In the genomic region with DNA sequence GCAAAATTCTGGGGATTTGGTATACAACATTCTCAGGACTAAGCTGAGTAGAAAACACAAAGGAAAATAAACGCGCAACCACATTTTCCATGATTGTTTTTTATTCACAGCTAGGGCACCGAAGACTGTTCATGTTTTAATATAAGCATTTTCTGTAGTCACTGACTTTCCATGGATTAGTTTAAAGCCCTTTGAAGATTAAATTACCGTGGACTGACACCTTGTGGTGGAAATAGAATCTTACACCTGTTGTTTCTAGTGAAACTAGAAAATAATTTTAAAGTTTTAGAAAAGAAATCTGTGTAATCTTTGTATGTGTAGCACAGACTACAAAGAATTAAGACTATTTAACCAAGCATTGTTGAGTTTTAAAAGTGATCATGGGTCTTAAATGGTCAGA, we compare ENCODE assay signal across 8 cellular contexts. TPM values are rescaled to one million over a fixed set of nuclear protein-coding genes. Genes with fewer than 3 reads are reported as not detected.
A peak's percentile ranks its signal among the peaks of the same experiment; 100 is the strongest.
DNase-seq lines count a peak whose midpoint lies in the region; TF ChIP-seq lines count a peak whose summit lies in the region.
"Not testable (repeated sequence)": the region's sequence is repeated elsewhere in the genome, so short reads cannot be mapped to it uniquely, and the experiment has no call there.

No MANE protein-coding gene starts in this region.

- POLR2A ChIA-PET in HEK293 (lab: Yijun Ruan, JAX); OCI-LY7 (lab: Charles Lee): not testable (repeated sequence)

- BruUV-seq in OCI-LY7 (replicated peaks; lab: Mats Ljungman, UMichigan), result not testable (repeated sequence)

- WGBS in tibial nerve, 2 donors, result 21 to 26% methylated on average over 4 of the region's 4 CpGs

- H3K36me3 ChIP-seq in HEK293 (ENCODE audit: control insufficient read depth in 2 of 2, insufficient read depth in 1 of 2, low read length in 2 of 2); OCI-LY7 (ENCODE audit: insufficient read depth, low read length); tibial nerve: not testable (repeated sequence)

- not testable (repeated sequence) for TF ChIP-seq POLR2A in tibial nerve (IDR thresholded peaks at IDR 0.05)

- CTCF ChIA-PET in HEK293 (lab: Yijun Ruan, JAX), result interaction anchor here (0.6 to 3.0 kb wide), 6 partner anchors 11 to 1244 kb away, joined by 3 to 25 read pairs (median 4); no protein-coding TSS in a partner anchor
- CTCF ChIA-PET in OCI-LY7 (lab: Charles Lee; ENCODE audit: unreplicated experiment), result not testable (repeated sequence)

- not testable (repeated sequence) for TF ChIP-seq EP300 in tibial nerve (IDR thresholded peaks at IDR 0.05)

- not testable (repeated sequence) for H3K27me3 ChIP-seq in tibial nerve

- not testable (repeated sequence) for H3K79me2 ChIP-seq in OCI-LY7 (ENCODE audit: insufficient read depth, low read depth, low read length)

- not testable (repeated sequence) for H4K20me1 ChIP-seq in OCI-LY7 (ENCODE audit: insufficient read depth, low read length)

- in situ Hi-C loops in Caki2 (cut with HindIII; ENCODE audit: low pct_unique_long_range_greater_than_20kb, low sequenced_read_pairs), result not testable (repeated sequence)

- DNase-seq in Caki2 (ENCODE audit: low read depth), result peak; percentile 19
- DNase-seq in NCI-H1694 treated with DMSO at 0.1 percent for 48 hours (lab: John Stamatoyannopoulos, UW), result peak; percentile 60
- DNase-seq in OCI-LY7 (ENCODE audit: low spot score), result peak; percentile 64
- DNase-seq in amniotic epithelial cell (ENCODE audit: low read depth), result peak; percentile 27
- DNase-seq in fibroblast of gingiva (ENCODE audit: low read depth), result peak; percentile 17
- peak; percentile 60 to 72 for DNase-seq in lung microvascular endothelial cell (ENCODE audit: low read depth in 2 of 2)
- DNase-seq in tibial nerve (ENCODE audit: low spot score in 2 of 2), result not testable (repeated sequence)

- not testable (repeated sequence) for H3K9me3 ChIP-seq in HEK293 (ENCODE audit: control insufficient read depth, insufficient read depth, low read depth, low read length); OCI-LY7 (ENCODE audit: low read length); tibial nerve

- not testable (repeated sequence) for H3K27ac ChIP-seq in HEK293 (ENCODE audit: extremely low read depth, low read depth, low read length); OCI-LY7 (ENCODE audit: low read depth, low read length, poor library complexity, severe bottlenecking); tibial nerve

- H3K4me3 ChIP-seq in HEK293 (ENCODE audit: low read depth, low read length); OCI-LY7 (ENCODE audit: low read depth, low read length, poor library complexity, severe bottlenecking); tibial nerve: not testable (repeated sequence)

- TF ChIP-seq CTCF in HEK293 (tag by site-specific recombination; IDR thresholded peaks at IDR 0.05), result not testable (repeated sequence)
- peak; percentile 66 for TF ChIP-seq CTCF in OCI-LY7 (conservative IDR thresholded peaks at IDR 0.05; ENCODE audit: low read length)
- TF ChIP-seq CTCF in tibial nerve (IDR thresholded peaks at IDR 0.05), result peak; percentile 14 to 39 (median 24)

- H3K4me2 ChIP-seq in OCI-LY7 (ENCODE audit: low read length), result not testable (repeated sequence)

- intact Hi-C loops in OCI-LY7 (cut with micrococcal nuclease; ENCODE audit: unreplicated experiment), result not testable (repeated sequence)

- H3K9me2 ChIP-seq in OCI-LY7 (ENCODE audit: insufficient read depth, low read length), result not testable (repeated sequence)

- H3K4me1 ChIP-seq in HEK293 (ENCODE audit: control insufficient read depth, insufficient read depth, low read length); OCI-LY7 (ENCODE audit: insufficient read depth, low read length, poor library complexity, severe bottlenecking); tibial nerve: not testable (repeated sequence)

- not testable (repeated sequence) for H2AFZ ChIP-seq in OCI-LY7 (ENCODE audit: low read length)

TF ChIP-seq in HEK293, 187 proteins besides CTCF, POLR2A, EP300 and RAD21:
- TF ChIP-seq ZNF654 (tag by site-specific recombination; IDR thresholded peaks at IDR 0.05; ENCODE audit: low read depth), result peak; percentile 45

RNA-seq across cellular contexts. Expression of a gene that starts 1.3 kb away (rescaled TPM):
- total RNA-seq in Caki2 (2014; rRNA removed; shearing (Covaris generic); ENCODE audit: low replicate concordance), result not detected in 2 replicates
- 0.36 and 0.69 TPM in 2 replicates for total RNA-seq in OCI-LY7 (2014; rRNA removed; shearing (Covaris generic))
- 1.1 and 2.1 TPM in 2 replicates for total RNA-seq in OCI-LY7 (2022)
- total RNA-seq in lung microvascular endothelial cell, result 2.2 and 8.1 TPM in 2 replicates
- total RNA-seq in tibial nerve, result 10 to 100 TPM in 2 of 4 donors, 1 to 10 TPM in 2; 4.2 to 20.5 (median 14.0) TPM
